In the genomic region with DNA sequence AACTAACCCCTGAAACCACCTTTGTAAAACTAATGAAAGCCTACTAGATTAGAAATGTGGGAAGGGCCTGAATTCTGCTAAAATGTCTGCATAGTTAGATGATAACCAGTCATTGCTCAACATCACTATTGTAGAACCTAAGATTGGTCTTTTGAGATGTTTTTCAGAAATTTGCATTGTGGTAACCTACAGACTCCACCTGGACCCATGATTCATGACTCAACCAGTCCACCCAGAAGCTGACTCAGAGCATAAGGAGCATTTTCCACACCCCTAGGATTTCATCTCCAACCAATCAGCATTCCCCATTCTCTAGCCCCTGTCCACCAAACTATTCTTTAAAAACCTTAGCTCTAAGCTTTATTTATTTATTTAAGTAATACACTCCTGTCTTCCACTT, we compare ENCODE assay signal across 22 cellular contexts. TPM values are rescaled to one million over a fixed set of nuclear protein-coding genes. Genes with fewer than 3 reads are reported as not detected.
"Had no signal": no experiment of that assay in that cellular context is flagged by ENCODE, and none has a peak within 500 bp of the region (broad histone marks: within the 10 kb centered on the region; RNA-seq: fewer than 3 reads in every experiment).

No MANE protein-coding gene starts in this region.

- H3K4me1 ChIP-seq: esophagus squamous epithelium, left ventricle myocardium inferior, lower lobe of right lung, neural progenitor cell, right atrium auricular region, sigmoid colon, tibial artery, upper lobe of left lung, uterus had no signal

- H3K27me3 ChIP-seq: neural progenitor cell, ovary, right atrium auricular region, tibial artery, upper lobe of left lung, uterus had no signal

- H3K36me3 ChIP-seq: esophagus squamous epithelium, left ventricle myocardium inferior, lower lobe of right lung, neural progenitor cell, ovary, right atrium auricular region, sigmoid colon, upper lobe of left lung, uterus had no signal

- H3K9ac ChIP-seq: neural progenitor cell had no signal

- H3K4me3 ChIP-seq: esophagus squamous epithelium, left ventricle myocardium inferior, lower lobe of right lung, neural progenitor cell, ovary, right atrium auricular region, sigmoid colon, skin epidermis, tibial artery, upper lobe of left lung, uterus had no signal

- ATAC-seq: left cardiac atrium; lower lobe of right lung; natural killer cell treated with Interleukin-12 subunit alpha and Interleukin-12 subunit beta and Interleukin-15 and Interleukin-18, amount 100 ng/mL, for 72 hours had no signal

- DNase-seq: effector memory CD4-positive, alpha-beta T cell; esophagus squamous epithelium; foreskin fibroblast; immature natural killer cell; left cardiac atrium; left ventricle myocardium inferior; lower lobe of right lung; mesenchymal stem cell; midbrain; nucleus accumbens; ovary; sigmoid colon; stimulated activated CD4-positive, alpha-beta T cell treated with anti-CD3 and anti-CD28 coated beads, Interleukin-2, amount 100 ng/mL, for 24 hours; stimulated activated naive CD4-positive, alpha-beta T cell; tibial artery; upper lobe of left lung; uterus had no signal

- H2AFZ ChIP-seq: neural progenitor cell had no signal

- H3K36me3 Mint-ChIP-seq: neural progenitor cell had no signal

- H3K27ac Mint-ChIP-seq: immature natural killer cell; natural killer cell treated with Interleukin-12 subunit alpha and Interleukin-12 subunit beta and Interleukin-15 and Interleukin-18, amount 100 ng/mL, for 72 hours; neural progenitor cell had no signal

- H3K9me3 ChIP-seq: ovary, upper lobe of left lung, uterus had no signal

- H3K27ac ChIP-seq: epithelial cell of prostate, esophagus squamous epithelium, left ventricle myocardium inferior, lower lobe of right lung, neural progenitor cell, ovary, right atrium auricular region, sigmoid colon, skin epidermis, tibial artery, upper lobe of left lung, uterus had no signal

- H3K4me2 ChIP-seq: neural progenitor cell had no signal

- H3K4me1 Mint-ChIP-seq: immature natural killer cell had no signal

- H3K4me3 Mint-ChIP-seq: immature natural killer cell; natural killer cell treated with Interleukin-12 subunit alpha and Interleukin-12 subunit beta and Interleukin-15 and Interleukin-18, amount 100 ng/mL, for 72 hours; neural progenitor cell had no signal

RNA-seq across cellular contexts. Expression of a gene that starts 30.4 kb away (rescaled TPM):
- total RNA-seq: left cardiac atrium; left ventricle myocardium inferior; natural killer cell treated with Interleukin-12 subunit alpha and Interleukin-12 subunit beta and Interleukin-15 and Interleukin-18, amount 100 ng/mL, for 72 hours; right atrium auricular region had no signal
